In the genomic region with DNA sequence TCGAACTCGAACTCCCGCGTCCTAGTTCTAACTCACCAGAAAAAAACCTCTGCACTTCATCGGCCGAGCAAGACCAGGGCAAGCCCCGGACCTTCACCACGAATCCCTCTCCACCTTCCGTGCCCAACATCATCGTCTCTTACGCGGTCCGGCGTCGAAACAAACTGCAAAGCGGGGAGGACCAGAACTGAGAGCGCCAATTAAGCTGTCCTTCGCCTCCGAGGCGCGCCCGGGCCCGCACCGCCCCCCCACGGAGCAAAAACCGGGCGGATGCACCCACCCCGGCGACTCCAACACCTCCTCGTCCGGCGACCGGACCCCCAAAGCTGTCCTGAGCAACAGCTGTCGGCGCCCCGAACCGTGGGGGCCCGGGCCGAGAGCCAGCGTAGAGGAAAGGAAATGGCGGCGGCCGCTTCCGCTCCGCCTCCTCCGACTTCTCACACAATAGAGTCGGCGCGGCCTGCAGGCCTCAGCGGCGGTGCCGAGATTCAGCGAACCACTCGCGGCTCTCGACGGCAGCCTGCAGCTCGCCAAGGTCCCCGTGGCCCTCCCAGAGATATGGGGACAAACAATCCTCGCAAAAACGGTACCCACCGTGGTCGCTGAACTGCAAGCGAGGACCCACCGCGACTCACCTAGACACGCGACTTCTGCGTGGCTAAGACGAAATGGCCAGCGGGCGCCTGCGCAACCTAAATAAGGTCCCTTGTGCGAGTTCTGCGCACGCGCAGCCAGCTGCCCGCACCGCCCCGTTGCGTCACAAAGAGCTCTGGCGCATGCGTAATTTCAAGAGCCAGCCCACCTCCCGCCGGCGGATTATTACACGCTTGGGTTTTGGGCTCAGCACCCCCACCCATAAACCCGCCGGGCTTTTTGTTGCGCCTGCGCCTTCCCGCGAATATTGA, we compare ENCODE assay signal across 1 cellular context.
TF ChIP-seq lines count a peak whose summit lies in the region.

A gene with protein sequence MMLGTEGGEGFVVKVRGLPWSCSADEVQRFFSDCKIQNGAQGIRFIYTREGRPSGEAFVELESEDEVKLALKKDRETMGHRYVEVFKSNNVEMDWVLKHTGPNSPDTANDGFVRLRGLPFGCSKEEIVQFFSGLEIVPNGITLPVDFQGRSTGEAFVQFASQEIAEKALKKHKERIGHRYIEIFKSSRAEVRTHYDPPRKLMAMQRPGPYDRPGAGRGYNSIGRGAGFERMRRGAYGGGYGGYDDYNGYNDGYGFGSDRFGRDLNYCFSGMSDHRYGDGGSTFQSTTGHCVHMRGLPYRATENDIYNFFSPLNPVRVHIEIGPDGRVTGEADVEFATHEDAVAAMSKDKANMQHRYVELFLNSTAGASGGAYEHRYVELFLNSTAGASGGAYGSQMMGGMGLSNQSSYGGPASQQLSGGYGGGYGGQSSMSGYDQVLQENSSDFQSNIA (minus strand): TSS at position 671 of the 905 bp plus-strand sequence. CDS start 538 bp downstream, at position 133.

TF ChIP-seq in WTC11, 78 proteins besides CTCF, POLR2A, EP300 and RAD21 (continued from another document and continues in another):
- TF ChIP-seq, protein P1, sequence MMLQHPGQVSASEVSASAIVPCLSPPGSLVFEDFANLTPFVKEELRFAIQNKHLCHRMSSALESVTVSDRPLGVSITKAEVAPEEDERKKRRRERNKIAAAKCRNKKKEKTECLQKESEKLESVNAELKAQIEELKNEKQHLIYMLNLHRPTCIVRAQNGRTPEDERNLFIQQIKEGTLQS (CRISPR knock-in tag; conservative IDR thresholded peaks at IDR 0.05), result no peak
- TF ChIP-seq OVOL2 (CRISPR knock-in tag; IDR thresholded peaks at IDR 0.05; ENCODE audit: borderline replicate concordance) (no peak), KAT7 (CRISPR knock-in tag; IDR thresholded peaks at IDR 0.05; ENCODE audit: borderline replicate concordance) (peak; percentile 87), SP1 (CRISPR knock-in tag; conservative IDR thresholded peaks at IDR 0.05) (peak; percentile 70), NR2C2 (CRISPR knock-in tag; IDR thresholded peaks at IDR 0.05) (no peak), NFATC4 (CRISPR knock-in tag; IDR thresholded peaks at IDR 0.05) (peak; percentile 60), TEAD4 (CRISPR knock-in tag; IDR thresholded peaks at IDR 0.05) (no peak), ZNF232 (CRISPR knock-in tag; IDR thresholded peaks at IDR 0.05) (peak; percentile 81; the same call in 1 of the 2 replicates), EMX1 (CRISPR knock-in tag; IDR thresholded peaks at IDR 0.05) (0 out of 2 replicates have a peak, but pooled peaks have one; percentile 52)
- TF ChIP-seq, protein P2, sequence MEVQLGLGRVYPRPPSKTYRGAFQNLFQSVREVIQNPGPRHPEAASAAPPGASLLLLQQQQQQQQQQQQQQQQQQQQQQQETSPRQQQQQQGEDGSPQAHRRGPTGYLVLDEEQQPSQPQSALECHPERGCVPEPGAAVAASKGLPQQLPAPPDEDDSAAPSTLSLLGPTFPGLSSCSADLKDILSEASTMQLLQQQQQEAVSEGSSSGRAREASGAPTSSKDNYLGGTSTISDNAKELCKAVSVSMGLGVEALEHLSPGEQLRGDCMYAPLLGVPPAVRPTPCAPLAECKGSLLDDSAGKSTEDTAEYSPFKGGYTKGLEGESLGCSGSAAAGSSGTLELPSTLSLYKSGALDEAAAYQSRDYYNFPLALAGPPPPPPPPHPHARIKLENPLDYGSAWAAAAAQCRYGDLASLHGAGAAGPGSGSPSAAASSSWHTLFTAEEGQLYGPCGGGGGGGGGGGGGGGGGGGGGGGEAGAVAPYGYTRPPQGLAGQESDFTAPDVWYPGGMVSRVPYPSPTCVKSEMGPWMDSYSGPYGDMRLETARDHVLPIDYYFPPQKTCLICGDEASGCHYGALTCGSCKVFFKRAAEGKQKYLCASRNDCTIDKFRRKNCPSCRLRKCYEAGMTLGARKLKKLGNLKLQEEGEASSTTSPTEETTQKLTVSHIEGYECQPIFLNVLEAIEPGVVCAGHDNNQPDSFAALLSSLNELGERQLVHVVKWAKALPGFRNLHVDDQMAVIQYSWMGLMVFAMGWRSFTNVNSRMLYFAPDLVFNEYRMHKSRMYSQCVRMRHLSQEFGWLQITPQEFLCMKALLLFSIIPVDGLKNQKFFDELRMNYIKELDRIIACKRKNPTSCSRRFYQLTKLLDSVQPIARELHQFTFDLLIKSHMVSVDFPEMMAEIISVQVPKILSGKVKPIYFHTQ (CRISPR knock-in tag; IDR thresholded peaks at IDR 0.05), result no peak; the same call in 1 of the 2 replicates
- TF ChIP-seq, protein P3, sequence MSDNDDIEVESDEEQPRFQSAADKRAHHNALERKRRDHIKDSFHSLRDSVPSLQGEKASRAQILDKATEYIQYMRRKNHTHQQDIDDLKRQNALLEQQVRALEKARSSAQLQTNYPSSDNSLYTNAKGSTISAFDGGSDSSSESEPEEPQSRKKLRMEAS (CRISPR knock-in tag; IDR thresholded peaks at IDR 0.05), result no peak; the same call in none of the 2 replicates
- TF ChIP-seq, protein P4, sequence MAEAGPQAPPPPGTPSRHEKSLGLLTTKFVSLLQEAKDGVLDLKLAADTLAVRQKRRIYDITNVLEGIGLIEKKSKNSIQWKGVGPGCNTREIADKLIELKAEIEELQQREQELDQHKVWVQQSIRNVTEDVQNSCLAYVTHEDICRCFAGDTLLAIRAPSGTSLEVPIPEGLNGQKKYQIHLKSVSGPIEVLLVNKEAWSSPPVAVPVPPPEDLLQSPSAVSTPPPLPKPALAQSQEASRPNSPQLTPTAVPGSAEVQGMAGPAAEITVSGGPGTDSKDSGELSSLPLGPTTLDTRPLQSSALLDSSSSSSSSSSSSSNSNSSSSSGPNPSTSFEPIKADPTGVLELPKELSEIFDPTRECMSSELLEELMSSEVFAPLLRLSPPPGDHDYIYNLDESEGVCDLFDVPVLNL (CRISPR knock-in tag; IDR thresholded peaks at IDR 0.05; ENCODE audit: borderline replicate concordance, low read depth), result peak; percentile 71
- TF ChIP-seq, protein P5, sequence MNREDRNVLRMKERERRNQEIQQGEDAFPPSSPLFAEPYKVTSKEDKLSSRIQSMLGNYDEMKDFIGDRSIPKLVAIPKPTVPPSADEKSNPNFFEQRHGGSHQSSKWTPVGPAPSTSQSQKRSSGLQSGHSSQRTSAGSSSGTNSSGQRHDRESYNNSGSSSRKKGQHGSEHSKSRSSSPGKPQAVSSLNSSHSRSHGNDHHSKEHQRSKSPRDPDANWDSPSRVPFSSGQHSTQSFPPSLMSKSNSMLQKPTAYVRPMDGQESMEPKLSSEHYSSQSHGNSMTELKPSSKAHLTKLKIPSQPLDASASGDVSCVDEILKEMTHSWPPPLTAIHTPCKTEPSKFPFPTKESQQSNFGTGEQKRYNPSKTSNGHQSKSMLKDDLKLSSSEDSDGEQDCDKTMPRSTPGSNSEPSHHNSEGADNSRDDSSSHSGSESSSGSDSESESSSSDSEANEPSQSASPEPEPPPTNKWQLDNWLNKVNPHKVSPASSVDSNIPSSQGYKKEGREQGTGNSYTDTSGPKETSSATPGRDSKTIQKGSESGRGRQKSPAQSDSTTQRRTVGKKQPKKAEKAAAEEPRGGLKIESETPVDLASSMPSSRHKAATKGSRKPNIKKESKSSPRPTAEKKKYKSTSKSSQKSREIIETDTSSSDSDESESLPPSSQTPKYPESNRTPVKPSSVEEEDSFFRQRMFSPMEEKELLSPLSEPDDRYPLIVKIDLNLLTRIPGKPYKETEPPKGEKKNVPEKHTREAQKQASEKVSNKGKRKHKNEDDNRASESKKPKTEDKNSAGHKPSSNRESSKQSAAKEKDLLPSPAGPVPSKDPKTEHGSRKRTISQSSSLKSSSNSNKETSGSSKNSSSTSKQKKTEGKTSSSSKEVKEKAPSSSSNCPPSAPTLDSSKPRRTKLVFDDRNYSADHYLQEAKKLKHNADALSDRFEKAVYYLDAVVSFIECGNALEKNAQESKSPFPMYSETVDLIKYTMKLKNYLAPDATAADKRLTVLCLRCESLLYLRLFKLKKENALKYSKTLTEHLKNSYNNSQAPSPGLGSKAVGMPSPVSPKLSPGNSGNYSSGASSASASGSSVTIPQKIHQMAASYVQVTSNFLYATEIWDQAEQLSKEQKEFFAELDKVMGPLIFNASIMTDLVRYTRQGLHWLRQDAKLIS (CRISPR knock-in tag; IDR thresholded peaks at IDR 0.05; ENCODE audit: borderline replicate concordance), result no peak
- TF ChIP-seq, protein P6, sequence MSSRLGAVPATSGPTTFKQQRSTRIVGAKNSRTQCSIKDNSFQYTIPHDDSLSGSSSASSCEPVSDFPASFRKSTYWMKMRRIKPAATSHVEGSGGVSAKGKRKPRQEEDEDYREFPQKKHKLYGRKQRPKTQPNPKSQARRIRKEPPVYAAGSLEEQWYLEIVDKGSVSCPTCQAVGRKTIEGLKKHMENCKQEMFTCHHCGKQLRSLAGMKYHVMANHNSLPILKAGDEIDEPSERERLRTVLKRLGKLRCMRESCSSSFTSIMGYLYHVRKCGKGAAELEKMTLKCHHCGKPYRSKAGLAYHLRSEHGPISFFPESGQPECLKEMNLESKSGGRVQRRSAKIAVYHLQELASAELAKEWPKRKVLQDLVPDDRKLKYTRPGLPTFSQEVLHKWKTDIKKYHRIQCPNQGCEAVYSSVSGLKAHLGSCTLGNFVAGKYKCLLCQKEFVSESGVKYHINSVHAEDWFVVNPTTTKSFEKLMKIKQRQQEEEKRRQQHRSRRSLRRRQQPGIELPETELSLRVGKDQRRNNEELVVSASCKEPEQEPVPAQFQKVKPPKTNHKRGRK (CRISPR knock-in tag; IDR thresholded peaks at IDR 0.05; ENCODE audit: borderline replicate concordance), result no peak
- TF ChIP-seq, protein P7, sequence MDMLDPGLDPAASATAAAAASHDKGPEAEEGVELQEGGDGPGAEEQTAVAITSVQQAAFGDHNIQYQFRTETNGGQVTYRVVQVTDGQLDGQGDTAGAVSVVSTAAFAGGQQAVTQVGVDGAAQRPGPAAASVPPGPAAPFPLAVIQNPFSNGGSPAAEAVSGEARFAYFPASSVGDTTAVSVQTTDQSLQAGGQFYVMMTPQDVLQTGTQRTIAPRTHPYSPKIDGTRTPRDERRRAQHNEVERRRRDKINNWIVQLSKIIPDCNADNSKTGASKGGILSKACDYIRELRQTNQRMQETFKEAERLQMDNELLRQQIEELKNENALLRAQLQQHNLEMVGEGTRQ (CRISPR knock-in tag; IDR thresholded peaks at IDR 0.05), result no peak
- TF ChIP-seq, protein P8, sequence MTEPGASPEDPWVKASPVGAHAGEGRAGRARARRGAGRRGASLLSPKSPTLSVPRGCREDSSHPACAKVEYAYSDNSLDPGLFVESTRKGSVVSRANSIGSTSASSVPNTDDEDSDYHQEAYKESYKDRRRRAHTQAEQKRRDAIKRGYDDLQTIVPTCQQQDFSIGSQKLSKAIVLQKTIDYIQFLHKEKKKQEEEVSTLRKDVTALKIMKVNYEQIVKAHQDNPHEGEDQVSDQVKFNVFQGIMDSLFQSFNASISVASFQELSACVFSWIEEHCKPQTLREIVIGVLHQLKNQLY (CRISPR knock-in tag; IDR thresholded peaks at IDR 0.05), result peak; percentile 83
- TF ChIP-seq, protein P9, sequence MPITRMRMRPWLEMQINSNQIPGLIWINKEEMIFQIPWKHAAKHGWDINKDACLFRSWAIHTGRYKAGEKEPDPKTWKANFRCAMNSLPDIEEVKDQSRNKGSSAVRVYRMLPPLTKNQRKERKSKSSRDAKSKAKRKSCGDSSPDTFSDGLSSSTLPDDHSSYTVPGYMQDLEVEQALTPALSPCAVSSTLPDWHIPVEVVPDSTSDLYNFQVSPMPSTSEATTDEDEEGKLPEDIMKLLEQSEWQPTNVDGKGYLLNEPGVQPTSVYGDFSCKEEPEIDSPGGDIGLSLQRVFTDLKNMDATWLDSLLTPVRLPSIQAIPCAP (CRISPR knock-in tag; IDR thresholded peaks at IDR 0.05), result 0 out of 2 replicates have a peak, but pooled peaks have one; percentile 55
- TF ChIP-seq, protein P10, sequence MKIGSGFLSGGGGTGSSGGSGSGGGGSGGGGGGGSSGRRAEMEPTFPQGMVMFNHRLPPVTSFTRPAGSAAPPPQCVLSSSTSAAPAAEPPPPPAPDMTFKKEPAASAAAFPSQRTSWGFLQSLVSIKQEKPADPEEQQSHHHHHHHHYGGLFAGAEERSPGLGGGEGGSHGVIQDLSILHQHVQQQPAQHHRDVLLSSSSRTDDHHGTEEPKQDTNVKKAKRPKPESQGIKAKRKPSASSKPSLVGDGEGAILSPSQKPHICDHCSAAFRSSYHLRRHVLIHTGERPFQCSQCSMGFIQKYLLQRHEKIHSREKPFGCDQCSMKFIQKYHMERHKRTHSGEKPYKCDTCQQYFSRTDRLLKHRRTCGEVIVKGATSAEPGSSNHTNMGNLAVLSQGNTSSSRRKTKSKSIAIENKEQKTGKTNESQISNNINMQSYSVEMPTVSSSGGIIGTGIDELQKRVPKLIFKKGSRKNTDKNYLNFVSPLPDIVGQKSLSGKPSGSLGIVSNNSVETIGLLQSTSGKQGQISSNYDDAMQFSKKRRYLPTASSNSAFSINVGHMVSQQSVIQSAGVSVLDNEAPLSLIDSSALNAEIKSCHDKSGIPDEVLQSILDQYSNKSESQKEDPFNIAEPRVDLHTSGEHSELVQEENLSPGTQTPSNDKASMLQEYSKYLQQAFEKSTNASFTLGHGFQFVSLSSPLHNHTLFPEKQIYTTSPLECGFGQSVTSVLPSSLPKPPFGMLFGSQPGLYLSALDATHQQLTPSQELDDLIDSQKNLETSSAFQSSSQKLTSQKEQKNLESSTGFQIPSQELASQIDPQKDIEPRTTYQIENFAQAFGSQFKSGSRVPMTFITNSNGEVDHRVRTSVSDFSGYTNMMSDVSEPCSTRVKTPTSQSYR (CRISPR knock-in tag; IDR thresholded peaks at IDR 0.05), result no peak
- TF ChIP-seq, protein P11, sequence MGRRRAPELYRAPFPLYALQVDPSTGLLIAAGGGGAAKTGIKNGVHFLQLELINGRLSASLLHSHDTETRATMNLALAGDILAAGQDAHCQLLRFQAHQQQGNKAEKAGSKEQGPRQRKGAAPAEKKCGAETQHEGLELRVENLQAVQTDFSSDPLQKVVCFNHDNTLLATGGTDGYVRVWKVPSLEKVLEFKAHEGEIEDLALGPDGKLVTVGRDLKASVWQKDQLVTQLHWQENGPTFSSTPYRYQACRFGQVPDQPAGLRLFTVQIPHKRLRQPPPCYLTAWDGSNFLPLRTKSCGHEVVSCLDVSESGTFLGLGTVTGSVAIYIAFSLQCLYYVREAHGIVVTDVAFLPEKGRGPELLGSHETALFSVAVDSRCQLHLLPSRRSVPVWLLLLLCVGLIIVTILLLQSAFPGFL (CRISPR knock-in tag; IDR thresholded peaks at IDR 0.05; ENCODE audit: borderline replicate concordance), result no peak
- TF ChIP-seq, protein P12, sequence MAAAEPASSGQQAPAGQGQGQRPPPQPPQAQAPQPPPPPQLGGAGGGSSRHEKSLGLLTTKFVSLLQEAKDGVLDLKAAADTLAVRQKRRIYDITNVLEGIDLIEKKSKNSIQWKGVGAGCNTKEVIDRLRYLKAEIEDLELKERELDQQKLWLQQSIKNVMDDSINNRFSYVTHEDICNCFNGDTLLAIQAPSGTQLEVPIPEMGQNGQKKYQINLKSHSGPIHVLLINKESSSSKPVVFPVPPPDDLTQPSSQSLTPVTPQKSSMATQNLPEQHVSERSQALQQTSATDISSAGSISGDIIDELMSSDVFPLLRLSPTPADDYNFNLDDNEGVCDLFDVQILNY (CRISPR knock-in tag; IDR thresholded peaks at IDR 0.05), result peak; percentile 80
- TF ChIP-seq, protein P13, sequence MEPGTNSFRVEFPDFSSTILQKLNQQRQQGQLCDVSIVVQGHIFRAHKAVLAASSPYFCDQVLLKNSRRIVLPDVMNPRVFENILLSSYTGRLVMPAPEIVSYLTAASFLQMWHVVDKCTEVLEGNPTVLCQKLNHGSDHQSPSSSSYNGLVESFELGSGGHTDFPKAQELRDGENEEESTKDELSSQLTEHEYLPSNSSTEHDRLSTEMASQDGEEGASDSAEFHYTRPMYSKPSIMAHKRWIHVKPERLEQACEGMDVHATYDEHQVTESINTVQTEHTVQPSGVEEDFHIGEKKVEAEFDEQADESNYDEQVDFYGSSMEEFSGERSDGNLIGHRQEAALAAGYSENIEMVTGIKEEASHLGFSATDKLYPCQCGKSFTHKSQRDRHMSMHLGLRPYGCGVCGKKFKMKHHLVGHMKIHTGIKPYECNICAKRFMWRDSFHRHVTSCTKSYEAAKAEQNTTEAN (CRISPR knock-in tag; IDR thresholded peaks at IDR 0.05), result peak; percentile 86; the same call in 1 of the 2 replicates
- TF ChIP-seq, protein P14, sequence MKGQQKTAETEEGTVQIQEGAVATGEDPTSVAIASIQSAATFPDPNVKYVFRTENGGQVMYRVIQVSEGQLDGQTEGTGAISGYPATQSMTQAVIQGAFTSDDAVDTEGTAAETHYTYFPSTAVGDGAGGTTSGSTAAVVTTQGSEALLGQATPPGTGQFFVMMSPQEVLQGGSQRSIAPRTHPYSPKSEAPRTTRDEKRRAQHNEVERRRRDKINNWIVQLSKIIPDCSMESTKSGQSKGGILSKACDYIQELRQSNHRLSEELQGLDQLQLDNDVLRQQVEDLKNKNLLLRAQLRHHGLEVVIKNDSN (CRISPR knock-in tag; IDR thresholded peaks at IDR 0.05), result peak; percentile 43; the same call in 1 of the 2 replicates
